1 cellular context compared by ENCODE assay signal in genomic region chr4:153773236-153773690, GRCh38.
TF ChIP-seq lines count a peak whose summit lies in the region.

No MANE protein-coding gene starts in this region.

TF ChIP-seq in GM12878, 131 proteins besides CTCF, POLR2A, EP300 and RAD21:
- TF ChIP-seq TAF1 (IDR thresholded peaks at IDR 0.05; ENCODE audit: borderline replicate concordance, low read depth, low read length) (no peak), NR2C1 (IDR thresholded peaks at IDR 0.05) (no peak), HDGF (IDR thresholded peaks at IDR 0.05) (no peak), REST (IDR thresholded peaks at IDR 0.05; ENCODE audit: low read depth, low read length) (no peak), ZNF24 (IDR thresholded peaks at IDR 0.05) (no peak), EGR1 (IDR thresholded peaks at IDR 0.05; ENCODE audit: borderline replicate concordance in 1 of 2, low read depth in 2 of 2, low read length in 2 of 2) (no peak), ZBED1 (IDR thresholded peaks at IDR 0.05; ENCODE audit: borderline replicate concordance) (no peak), CUX1 (IDR thresholded peaks at IDR 0.05; ENCODE audit: insufficient replicate concordance, low read depth, low read length) (no peak), SPI1 (IDR thresholded peaks at IDR 0.05; ENCODE audit: borderline replicate concordance, insufficient read depth, low read depth, low read length) (no peak), RCOR1 (conservative IDR thresholded peaks at IDR 0.05; ENCODE audit: low read depth, low read length) (no peak), HCFC1 (IDR thresholded peaks at IDR 0.05; ENCODE audit: low read length) (no peak), JUND (IDR thresholded peaks at IDR 0.05; ENCODE audit: low read depth, low read length) (no peak), PRDM15 (CRISPR knock-in tag; IDR thresholded peaks at IDR 0.05) (no peak), ZBTB33 (IDR thresholded peaks at IDR 0.05) (no peak), PML (IDR thresholded peaks at IDR 0.05; ENCODE audit: low read length) (no peak)
